Comparison of ENCODE assay signal across 1 cellular context in genomic region chr1:179228783-179229213, GRCh38.
TF ChIP-seq lines count a peak whose summit lies in the region.

No MANE protein-coding gene starts in this region.

TF ChIP-seq in K562, 482 proteins besides CTCF, POLR2A, EP300 and RAD21 (continued from another document):
- TF ChIP-seq SPI1 (IDR thresholded peaks at IDR 0.05; ENCODE audit: borderline replicate concordance, low read depth, low read length) (0 out of 2 replicates have a peak, but pooled peaks have one; percentile 12), STAG1 (CRISPR knock-in tag; IDR thresholded peaks at IDR 0.05; ENCODE audit: borderline replicate concordance) (no peak), MEIS2 (IDR thresholded peaks at IDR 0.05; ENCODE audit: partially characterized antibody) (peak; percentile 3), HOXB6 (CRISPR knock-in tag; IDR thresholded peaks at IDR 0.05; ENCODE audit: borderline replicate concordance) (no peak), LARP7 (IDR thresholded peaks at IDR 0.05) (0 out of 2 replicates have a peak, but pooled peaks have one; percentile 60)
- TF ChIP-seq, protein P1, sequence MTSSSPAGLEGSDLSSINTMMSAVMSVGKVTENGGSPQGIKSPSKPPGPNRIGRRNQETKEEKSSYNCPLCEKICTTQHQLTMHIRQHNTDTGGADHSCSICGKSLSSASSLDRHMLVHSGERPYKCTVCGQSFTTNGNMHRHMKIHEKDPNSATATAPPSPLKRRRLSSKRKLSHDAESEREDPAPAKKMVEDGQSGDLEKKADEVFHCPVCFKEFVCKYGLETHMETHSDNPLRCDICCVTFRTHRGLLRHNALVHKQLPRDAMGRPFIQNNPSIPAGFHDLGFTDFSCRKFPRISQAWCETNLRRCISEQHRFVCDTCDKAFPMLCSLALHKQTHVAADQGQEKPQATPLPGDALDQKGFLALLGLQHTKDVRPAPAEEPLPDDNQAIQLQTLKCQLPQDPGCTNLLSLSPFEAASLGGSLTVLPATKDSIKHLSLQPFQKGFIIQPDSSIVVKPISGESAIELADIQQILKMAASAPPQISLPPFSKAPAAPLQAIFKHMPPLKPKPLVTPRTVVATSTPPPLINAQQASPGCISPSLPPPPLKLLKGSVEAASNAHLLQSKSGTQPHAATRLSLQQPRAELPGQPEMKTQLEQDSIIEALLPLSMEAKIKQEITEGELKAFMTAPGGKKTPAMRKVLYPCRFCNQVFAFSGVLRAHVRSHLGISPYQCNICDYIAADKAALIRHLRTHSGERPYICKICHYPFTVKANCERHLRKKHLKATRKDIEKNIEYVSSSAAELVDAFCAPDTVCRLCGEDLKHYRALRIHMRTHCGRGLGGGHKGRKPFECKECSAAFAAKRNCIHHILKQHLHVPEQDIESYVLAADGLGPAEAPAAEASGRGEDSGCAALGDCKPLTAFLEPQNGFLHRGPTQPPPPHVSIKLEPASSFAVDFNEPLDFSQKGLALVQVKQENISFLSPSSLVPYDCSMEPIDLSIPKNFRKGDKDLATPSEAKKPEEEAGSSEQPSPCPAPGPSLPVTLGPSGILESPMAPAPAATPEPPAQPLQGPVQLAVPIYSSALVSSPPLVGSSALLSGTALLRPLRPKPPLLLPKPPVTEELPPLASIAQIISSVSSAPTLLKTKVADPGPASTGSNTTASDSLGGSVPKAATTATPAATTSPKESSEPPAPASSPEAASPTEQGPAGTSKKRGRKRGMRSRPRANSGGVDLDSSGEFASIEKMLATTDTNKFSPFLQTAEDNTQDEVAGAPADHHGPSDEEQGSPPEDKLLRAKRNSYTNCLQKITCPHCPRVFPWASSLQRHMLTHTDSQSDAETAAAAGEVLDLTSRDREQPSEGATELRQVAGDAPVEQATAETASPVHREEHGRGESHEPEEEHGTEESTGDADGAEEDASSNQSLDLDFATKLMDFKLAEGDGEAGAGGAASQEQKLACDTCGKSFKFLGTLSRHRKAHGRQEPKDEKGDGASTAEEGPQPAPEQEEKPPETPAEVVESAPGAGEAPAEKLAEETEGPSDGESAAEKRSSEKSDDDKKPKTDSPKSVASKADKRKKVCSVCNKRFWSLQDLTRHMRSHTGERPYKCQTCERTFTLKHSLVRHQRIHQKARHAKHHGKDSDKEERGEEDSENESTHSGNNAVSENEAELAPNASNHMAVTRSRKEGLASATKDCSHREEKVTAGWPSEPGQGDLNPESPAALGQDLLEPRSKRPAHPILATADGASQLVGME (CRISPR knock-in tag; IDR thresholded peaks at IDR 0.05): no peak
